In the genomic region with DNA sequence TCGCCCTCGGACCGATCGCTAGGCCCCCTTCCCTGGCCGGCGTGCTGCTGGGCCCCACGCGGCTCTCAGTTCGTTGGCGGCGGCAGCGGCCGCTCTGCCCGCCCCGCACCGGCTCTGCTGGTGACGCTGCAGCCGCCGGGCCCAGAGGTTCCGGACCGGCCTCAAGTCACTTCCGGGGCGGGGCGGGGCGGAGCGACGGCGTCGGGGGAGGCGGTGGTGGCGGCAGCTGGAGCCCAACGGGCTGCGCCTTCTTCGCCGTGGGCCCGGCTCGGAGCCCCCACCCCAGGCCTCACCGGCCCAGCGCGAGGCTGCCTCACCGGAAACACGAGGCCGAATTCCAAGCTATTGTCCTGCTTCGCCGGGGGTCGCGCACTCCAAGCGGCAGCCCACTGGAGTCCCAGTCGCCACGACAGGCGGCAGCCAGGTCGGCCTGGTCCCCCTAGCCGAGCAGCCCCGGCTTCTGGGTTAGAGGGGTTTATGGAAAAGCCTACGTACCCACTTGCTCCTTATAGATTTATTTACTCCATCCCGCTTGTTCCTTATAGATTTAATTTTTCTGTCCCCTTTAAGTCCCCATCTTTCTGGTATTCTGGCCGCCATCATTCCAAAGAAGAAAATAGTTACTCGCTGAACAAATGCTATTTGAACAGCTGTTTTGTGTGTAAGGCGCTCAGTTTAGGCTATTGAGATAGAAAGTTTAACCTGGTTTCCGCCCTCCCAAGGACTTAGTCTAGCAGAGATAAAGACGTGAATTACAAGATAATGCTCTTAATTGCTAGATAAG, we compare ENCODE assay signal across 8 cellular contexts. TPM values are rescaled to one million over a fixed set of nuclear protein-coding genes. Genes with fewer than 3 reads are reported as not detected.
DNase-seq lines count a peak whose midpoint lies in the region; ATAC-seq and TF ChIP-seq lines count a peak whose summit lies in the region.

A gene with protein sequence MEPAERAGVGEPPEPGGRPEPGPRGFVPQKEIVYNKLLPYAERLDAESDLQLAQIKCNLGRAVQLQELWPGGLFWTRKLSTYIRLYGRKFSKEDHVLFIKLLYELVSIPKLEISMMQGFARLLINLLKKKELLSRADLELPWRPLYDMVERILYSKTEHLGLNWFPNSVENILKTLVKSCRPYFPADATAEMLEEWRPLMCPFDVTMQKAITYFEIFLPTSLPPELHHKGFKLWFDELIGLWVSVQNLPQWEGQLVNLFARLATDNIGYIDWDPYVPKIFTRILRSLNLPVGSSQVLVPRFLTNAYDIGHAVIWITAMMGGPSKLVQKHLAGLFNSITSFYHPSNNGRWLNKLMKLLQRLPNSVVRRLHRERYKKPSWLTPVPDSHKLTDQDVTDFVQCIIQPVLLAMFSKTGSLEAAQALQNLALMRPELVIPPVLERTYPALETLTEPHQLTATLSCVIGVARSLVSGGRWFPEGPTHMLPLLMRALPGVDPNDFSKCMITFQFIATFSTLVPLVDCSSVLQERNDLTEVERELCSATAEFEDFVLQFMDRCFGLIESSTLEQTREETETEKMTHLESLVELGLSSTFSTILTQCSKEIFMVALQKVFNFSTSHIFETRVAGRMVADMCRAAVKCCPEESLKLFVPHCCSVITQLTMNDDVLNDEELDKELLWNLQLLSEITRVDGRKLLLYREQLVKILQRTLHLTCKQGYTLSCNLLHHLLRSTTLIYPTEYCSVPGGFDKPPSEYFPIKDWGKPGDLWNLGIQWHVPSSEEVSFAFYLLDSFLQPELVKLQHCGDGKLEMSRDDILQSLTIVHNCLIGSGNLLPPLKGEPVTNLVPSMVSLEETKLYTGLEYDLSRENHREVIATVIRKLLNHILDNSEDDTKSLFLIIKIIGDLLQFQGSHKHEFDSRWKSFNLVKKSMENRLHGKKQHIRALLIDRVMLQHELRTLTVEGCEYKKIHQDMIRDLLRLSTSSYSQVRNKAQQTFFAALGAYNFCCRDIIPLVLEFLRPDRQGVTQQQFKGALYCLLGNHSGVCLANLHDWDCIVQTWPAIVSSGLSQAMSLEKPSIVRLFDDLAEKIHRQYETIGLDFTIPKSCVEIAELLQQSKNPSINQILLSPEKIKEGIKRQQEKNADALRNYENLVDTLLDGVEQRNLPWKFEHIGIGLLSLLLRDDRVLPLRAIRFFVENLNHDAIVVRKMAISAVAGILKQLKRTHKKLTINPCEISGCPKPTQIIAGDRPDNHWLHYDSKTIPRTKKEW (N-terminal part only) (minus strand): TSS at position 96 of the 784 bp plus-strand sequence. CDS start 209 bp downstream, outside the sequence.

- peak; percentile 78 for ATAC-seq in GM21447 (IDR thresholded peaks at IDR 0.05; ENCODE audit: unreplicated experiment)

- no peak for TF ChIP-seq CTCF in OCI-LY1 (IDR thresholded peaks at IDR 0.05; ENCODE audit: low read length)

- H3K4me2 ChIP-seq in OCI-LY1 (ENCODE audit: low read length) = peak within 1 kb of the TSS; percentile 85

- H3K36me3 ChIP-seq in HUES64 (ENCODE audit: insufficient read depth, low read length) (peaks cover 7% of the 10 kb centered on the region), OCI-LY1 (ENCODE audit: insufficient read depth, low read length) (peaks cover 27% of the 10 kb centered on the region)

- H3K79me2 ChIP-seq in OCI-LY1 (ENCODE audit: insufficient read depth, low read length) = peaks cover 51% of the 10 kb centered on the region

- no peaks in the 10 kb centered on the region; the same call in 1 of the 2 replicates for H3F3A ChIP-seq in OCI-LY1 (ENCODE audit: insufficient read depth, low read length)

- DNase-seq in D341Med (ENCODE audit: low spot score) (peak; percentile 93), activated T-cell treated with anti-CD3 and anti-CD28 coated beads for 1 hour (ENCODE audit: low read depth) (peak; percentile 95), epidermal melanocyte (ENCODE audit: insufficient read length, low spot score) (peak; percentile 89), midbrain (lab: John Stamatoyannopoulos, UW) (peak; percentile 91)
- peak; percentile 91 to 92 for DNase-seq in stimulated activated CD8-positive, alpha-beta memory T cell treated with anti-CD3 and anti-CD28 coated beads, Interleukin-15, amount 100 ng/mL, for 48 hours (ENCODE audit: low read depth in 2 of 2)

- peaks cover 18% of the 10 kb centered on the region; the same call in 1 of the 2 replicates for H3K4me1 ChIP-seq in HUES64 (ENCODE audit: insufficient read depth, low read length)
- peaks cover 31% of the 10 kb centered on the region for H3K4me1 ChIP-seq in OCI-LY1 (ENCODE audit: insufficient read depth, low read length, severe bottlenecking)

- H3K4me3 ChIP-seq in HUES64 (ENCODE audit: low read length) (peak within 1 kb of the TSS; percentile 90), OCI-LY1 (ENCODE audit: low read depth, low read length, poor library complexity, severe bottlenecking) (peak within 1 kb of the TSS; percentile 84)

- H4K20me1 ChIP-seq in OCI-LY1 (ENCODE audit: insufficient read depth, low read length) = no peaks in the 10 kb centered on the region

- H2AFZ ChIP-seq in OCI-LY1 (ENCODE audit: low read length) = 0 out of 2 replicates have a peak within 1 kb of the TSS, but pooled peaks have one; percentile 35

- H3K9me3 ChIP-seq in HUES64 (ENCODE audit: insufficient read depth, low read depth, low read length) (no peaks in the 10 kb centered on the region), OCI-LY1 (ENCODE audit: low read length) (no peaks in the 10 kb centered on the region)

- H3K27me3 ChIP-seq in HUES64 (ENCODE audit: insufficient read depth, low read length) = no peaks in the 10 kb centered on the region
- no peaks in the 10 kb centered on the region for H3K27me3 ChIP-seq in OCI-LY1 (ENCODE audit: insufficient read depth, low read length)

- H3K9me2 ChIP-seq in OCI-LY1 (ENCODE audit: low read depth, low read length) = no peaks in the 10 kb centered on the region

- 2% methylated on average over 61 of the region's 61 CpGs for WGBS in HUES64

- H3K9ac ChIP-seq in HUES64 (ENCODE audit: low read depth, low read length) (peak within 1 kb of the TSS; percentile 85), OCI-LY1 (ENCODE audit: low read length) (peak within 1 kb of the TSS; percentile 94)

- H3K27ac ChIP-seq in HUES64 (ENCODE audit: low read depth, low read length) = peak within 1 kb of the TSS; percentile 89
- H3K27ac ChIP-seq in OCI-LY1 (ENCODE audit: low read depth, low read length, poor library complexity, severe bottlenecking) = peak within 1 kb of the TSS; percentile 73

RNA-seq across cellular contexts. Expression of the gene that starts here (rescaled TPM):
- 47.8 TPM for polyA plus RNA-seq in HUES64 (2013, experiment 1 of 2)
- 47.0 TPM for polyA plus RNA-seq in HUES64 (2013, experiment 2 of 2)

Comparison
In these comparisons a context has a peak if more than half of its experiments do, and no peak if none do; other contexts are left out.
1. Peak in every context shown above with its lines: DNase-seq, ATAC-seq, H3K4me3 ChIP-seq and H3K27ac ChIP-seq.